ENCODE assay signal across 8 cellular contexts in genomic region chr2:171878481-171878993, GRCh38. TPM values are rescaled to one million over a fixed set of nuclear protein-coding genes. Genes with fewer than 3 reads are reported as not detected.
DNase-seq lines count a peak whose midpoint lies in the region; ATAC-seq and TF ChIP-seq lines count a peak whose summit lies in the region.

No MANE protein-coding gene starts in this region.

- H3K9ac ChIP-seq in neural progenitor cell: no peak overlapping the region

- peaks cover 12% of the 10 kb centered on the region for H3K36me3 Mint-ChIP-seq in neural progenitor cell

- H3K4me1 ChIP-seq in neural progenitor cell: peaks cover 7% of the 10 kb centered on the region

- H3K4me3 Mint-ChIP-seq in neural progenitor cell: no peak overlapping the region

- peaks cover 2% of the 10 kb centered on the region for H3K9me3 Mint-ChIP-seq in neural progenitor cell

- no peaks in the 10 kb centered on the region for H4K20me1 ChIP-seq in neural progenitor cell (ENCODE audit: low read depth)

- TF ChIP-seq CTCF in neural progenitor cell (IDR thresholded peaks at IDR 0.05): no peak

- H3F3A ChIP-seq in neural progenitor cell (ENCODE audit: low read depth): no peaks in the 10 kb centered on the region

- H3K79me2 ChIP-seq in neural progenitor cell (ENCODE audit: low read depth): no peaks in the 10 kb centered on the region

- H3K27me3 ChIP-seq in neural progenitor cell: no peaks in the 10 kb centered on the region

- H3K4me2 ChIP-seq in neural progenitor cell: no peak overlapping the region

- H3K4me3 ChIP-seq in neural progenitor cell: no peak overlapping the region

- H3K27ac ChIP-seq in neural progenitor cell: no peak overlapping the region

- peak overlapping the region; percentile 2 for H2AFZ ChIP-seq in neural progenitor cell (replicated peaks)

- no peak overlapping the region for H3K27ac Mint-ChIP-seq in neural progenitor cell

- DNase-seq in DMS 273 treated with DMSO at 0.1 percent for 48 hours (lab: John Stamatoyannopoulos, UW): peak; percentile 59
- DNase-seq in NCI-H2029 (lab: John Stamatoyannopoulos, UW): peak; percentile 76
- DNase-seq in cerebellar cortex (ENCODE audit: low spot score): peak; percentile 17
- no peak for DNase-seq in neural progenitor cell (ENCODE audit: low spot score)
- no peak for DNase-seq in iPS-NIHi11 (ENCODE audit: low spot score)
- DNase-seq in middle frontal gyrus (ENCODE audit: extremely low spot score, low spot score): no peak

- peaks cover 13% of the 10 kb centered on the region for H3K4me1 Mint-ChIP-seq in neural progenitor cell

- no peaks in the 10 kb centered on the region for H3K9me3 ChIP-seq in neural progenitor cell (ENCODE audit: low read depth)

- no peaks in the 10 kb centered on the region for H3K36me3 ChIP-seq in neural progenitor cell

- ATAC-seq in HG02798 (IDR thresholded peaks at IDR 0.05; ENCODE audit: poor library complexity, unreplicated experiment) (no peak), HG03460 (IDR thresholded peaks at IDR 0.05; ENCODE audit: unreplicated experiment) (no peak)

- H3K27me3 Mint-ChIP-seq in neural progenitor cell (ENCODE audit: insufficient read depth, low read depth): no peaks in the 10 kb centered on the region

RNA-seq across cellular contexts. Expression of gene SLC25A12, which starts 15.5 kb away (rescaled TPM):
- 1.4 and 2.3 TPM in 2 replicates for total RNA-seq in neural progenitor cell (ENCODE audit: low replicate concordance)

RNA-seq across cellular contexts. Expression of gene HAT1, which starts 43.7 kb away (rescaled TPM):
- 63.6 and 109 TPM in 2 replicates for total RNA-seq in neural progenitor cell (ENCODE audit: low replicate concordance)

Comparison
In these comparisons a context has a peak if more than half of its experiments do, and no peak if none do; other contexts are left out.
1. DNase-seq: peak in DMS 273 treated with DMSO at 0.1 percent for 48 hours (single experiment), NCI-H2029 (single experiment) and cerebellar cortex (single experiment); none in neural progenitor cell (single experiment), iPS-NIHi11 (single experiment) and middle frontal gyrus (single experiment).